ENCODE assay signal across 27 cellular contexts in the genomic region with DNA sequence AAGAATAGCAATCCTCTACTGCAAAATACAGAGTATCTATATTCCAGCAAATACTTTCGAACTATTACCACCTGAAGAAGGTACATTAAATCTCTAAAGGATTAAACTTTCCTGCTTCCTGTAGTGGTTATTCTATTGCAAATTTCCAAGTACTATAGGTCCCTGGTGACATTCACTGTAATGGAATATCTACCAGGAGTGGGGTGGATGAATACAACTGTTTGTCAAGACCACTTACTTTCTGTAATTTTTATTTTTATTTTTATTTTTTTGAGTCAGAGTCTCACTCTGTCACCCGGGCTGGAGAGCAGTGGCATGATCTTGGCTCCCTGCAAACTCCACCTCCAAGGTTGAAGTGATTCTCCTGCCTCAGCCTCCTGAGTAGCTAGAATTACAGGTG.
"Had no signal": no experiment of that assay in that cellular context is flagged by ENCODE, and none has a peak within 500 bp of the region (broad histone marks: within the 10 kb centered on the region; RNA-seq: fewer than 3 reads in every experiment).

No MANE protein-coding gene starts in this region.

- H3K4me3 ChIP-seq: colonic mucosa, coronary artery, dorsolateral prefrontal cortex, esophagus squamous epithelium, gastrocnemius medialis, gastroesophageal sphincter, heart left ventricle, heart right ventricle had no signal

- H3K36me3 ChIP-seq: colonic mucosa, esophagus squamous epithelium, gastrocnemius medialis, gastroesophageal sphincter, heart left ventricle, heart right ventricle had no signal

- FAIRE-seq: colon, endometrium, endothelial cell of umbilical vein, frontal cortex had no signal

- H3K27me3 ChIP-seq: colonic mucosa, esophagus squamous epithelium, foreskin keratinocyte, gastrocnemius medialis, gastroesophageal sphincter, heart left ventricle, heart right ventricle had no signal

- DNase-seq: colonic mucosa; cortex of kidney; dermis blood vessel endothelial cell; dorsolateral prefrontal cortex; effector CD4-positive, alpha-beta T cell; effector CD8-positive, alpha-beta T cell; effector memory CD4-positive, alpha-beta T cell; effector memory CD8-positive, alpha-beta T cell; endodermal cell; erythroblast; esophagus squamous epithelium; foreskin fibroblast; foreskin keratinocyte; foreskin melanocyte; gastrocnemius medialis; glutamatergic neuron; head of caudate nucleus; heart left ventricle; heart right ventricle had no signal

- ATAC-seq: effector memory CD8-positive, alpha-beta T cell; esophagus mucosa; foreskin keratinocyte; gastrocnemius medialis; gastroesophageal sphincter; heart left ventricle; heart right ventricle had no signal

- H3K4me1 ChIP-seq: colonic mucosa, esophagus squamous epithelium, foreskin keratinocyte, gastrocnemius medialis, gastroesophageal sphincter, heart left ventricle, heart right ventricle had no signal

- H3K27ac ChIP-seq: colonic mucosa, coronary artery, dorsolateral prefrontal cortex, epithelial cell of prostate, esophagus squamous epithelium, foreskin keratinocyte, gastrocnemius medialis, gastroesophageal sphincter, heart left ventricle, heart right ventricle had no signal

- H3K9me3 ChIP-seq: colonic mucosa, gastrocnemius medialis had no signal
